In the genomic region with DNA sequence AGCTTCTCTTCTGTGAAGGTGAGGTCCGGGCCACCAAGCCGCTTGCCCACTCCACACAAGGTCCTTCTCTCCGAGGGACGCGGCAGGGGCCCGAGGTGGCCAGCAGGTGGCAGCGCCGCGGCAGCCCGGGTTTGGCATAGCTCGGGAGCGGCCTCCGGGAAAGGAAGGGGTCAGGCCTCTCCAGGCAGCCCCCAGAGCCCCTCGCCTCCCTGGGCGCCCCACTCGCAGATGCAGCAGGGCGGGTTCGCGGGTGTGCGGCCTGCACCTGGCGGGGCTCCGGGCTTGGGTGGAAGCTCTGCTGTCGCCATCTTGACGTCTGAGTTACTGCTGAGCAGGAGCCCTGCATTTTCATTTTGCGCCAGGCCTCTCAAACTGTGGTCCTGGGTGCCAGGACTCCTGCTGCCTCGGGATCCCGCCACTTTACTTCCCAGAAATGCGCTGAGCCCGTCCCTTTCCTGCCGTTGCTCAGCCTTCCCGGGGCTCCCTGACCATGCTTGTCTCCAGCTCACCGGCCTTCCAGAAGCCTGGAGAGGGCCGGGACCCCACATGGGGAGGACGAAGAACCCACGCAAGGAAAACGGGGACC, we compare ENCODE assay signal across 8 cellular contexts. TPM values are rescaled to one million over a fixed set of nuclear protein-coding genes. Genes with fewer than 3 reads are reported as not detected.
DNase-seq lines count a peak whose midpoint lies in the region; ATAC-seq and TF ChIP-seq lines count a peak whose summit lies in the region.

No MANE protein-coding gene starts in this region.

- H3K36me3 Mint-ChIP-seq in naive B cell: no peaks in the 10 kb centered on the region
- peaks cover 6% of the 10 kb centered on the region for H3K36me3 Mint-ChIP-seq in stimulated activated effector memory CD8-positive, alpha-beta T cell treated with anti-CD3 and anti-CD28 coated beads, Interleukin-12 subunit alpha, Interleukin-12 subunit beta, amount 100 ng/mL, for 72 hours

- ATAC-seq in HG02763 (IDR thresholded peaks at IDR 0.05; ENCODE audit: unreplicated experiment) (peak; percentile 62), naive B cell (ENCODE audit: low read depth in 2 of 2) (peak; percentile 76 to 79)
- ATAC-seq in stimulated activated effector memory CD8-positive, alpha-beta T cell treated with anti-CD3 and anti-CD28 coated beads, Interleukin-12 subunit alpha, Interleukin-12 subunit beta, amount 100 ng/mL, for 72 hours: peak; percentile 90

- H3K36me3 ChIP-seq in NT2/D1 (ENCODE audit: insufficient read depth, insufficient read length, low read length) (no peaks in the 10 kb centered on the region), esophagus (ENCODE audit: control insufficient read depth in 2 of 2, insufficient read depth in 2 of 2, low read length in 1 of 2) (no peaks in the 10 kb centered on the region)

- H3K9me3 Mint-ChIP-seq in naive B cell: no peaks in the 10 kb centered on the region
- H3K9me3 Mint-ChIP-seq in stimulated activated effector memory CD8-positive, alpha-beta T cell treated with anti-CD3 and anti-CD28 coated beads, Interleukin-12 subunit alpha, Interleukin-12 subunit beta, amount 100 ng/mL, for 72 hours: no peaks in the 10 kb centered on the region

- H3K4me3 Mint-ChIP-seq in naive B cell: peak overlapping the region; percentile 79 to 92 (median 85)
- H3K4me3 Mint-ChIP-seq in stimulated activated effector memory CD8-positive, alpha-beta T cell treated with anti-CD3 and anti-CD28 coated beads, Interleukin-12 subunit alpha, Interleukin-12 subunit beta, amount 100 ng/mL, for 72 hours: peak overlapping the region; percentile 74

- DNase-seq in GM12864 (ENCODE audit: low read depth): no peak
- DNase-seq in NT2/D1 (ENCODE audit: low read depth, low spot score): no peak
- peak; percentile 74 for DNase-seq in activated T-cell treated with anti-CD3 and anti-CD28 coated beads for 48 hours (ENCODE audit: low read depth)
- DNase-seq in naive B cell: peak; percentile 66
- peak; percentile 72 to 84 for DNase-seq in stimulated activated effector memory CD8-positive, alpha-beta T cell treated with anti-CD3 and anti-CD28 coated beads, Interleukin-12 subunit alpha, Interleukin-12 subunit beta, amount 100 ng/mL, for 72 hours (ENCODE audit: low spot score in 2 of 2)
- DNase-seq in NCI-H187 treated with DMSO at 0.1 percent for 48 hours (lab: John Stamatoyannopoulos, UW): no peak

- peak overlapping the region; percentile 60 to 97 (median 84) for H3K27ac Mint-ChIP-seq in naive B cell
- H3K27ac Mint-ChIP-seq in stimulated activated effector memory CD8-positive, alpha-beta T cell treated with anti-CD3 and anti-CD28 coated beads, Interleukin-12 subunit alpha, Interleukin-12 subunit beta, amount 100 ng/mL, for 72 hours: peak overlapping the region; percentile 93

- H3K4me3 ChIP-seq in GM12864 (ENCODE audit: low read depth, low read length) (peak overlapping the region; percentile 55), NT2/D1 (ENCODE audit: insufficient read length, low read depth) (no peak overlapping the region), esophagus (ENCODE audit: low read depth in 1 of 2, low read length in 2 of 2) (peak overlapping the region; percentile 54 to 67)

- peak overlapping the region; percentile 51 for H3K9ac ChIP-seq in NT2/D1 (ENCODE audit: insufficient read length, low read depth)

- H3K4me1 ChIP-seq in NT2/D1 (ENCODE audit: insufficient read depth, insufficient read length): peaks cover 7% of the 10 kb centered on the region
- peaks cover 0 to 3% of the 10 kb centered on the region in 2 donors for H3K4me1 ChIP-seq in esophagus (ENCODE audit: control insufficient read depth in 2 of 2, insufficient read depth in 2 of 2, low read length in 1 of 2)

- TF ChIP-seq CTCF in GM12864 (IDR thresholded peaks at IDR 0.05; ENCODE audit: low read depth, low read length, missing control alignments): peak; percentile 85

- no peaks in the 10 kb centered on the region for H3K9me3 ChIP-seq in NT2/D1 (ENCODE audit: insufficient read depth, low read length)
- H3K9me3 ChIP-seq in esophagus (ENCODE audit: control insufficient read depth in 2 of 2, insufficient read depth in 1 of 2, low read depth in 1 of 2, low read length in 1 of 2): no peaks in the 10 kb centered on the region

- no peaks in the 10 kb centered on the region for H3K27me3 Mint-ChIP-seq in naive B cell

- peak overlapping the region; percentile 73 to 81 for H3K27ac ChIP-seq in esophagus (ENCODE audit: low read depth in 2 of 2, low read length in 1 of 2)

- peaks cover 4 to 16% (median 9%) of the 10 kb centered on the region in 3 donors for H3K4me1 Mint-ChIP-seq in naive B cell
- peaks cover 15% of the 10 kb centered on the region for H3K4me1 Mint-ChIP-seq in stimulated activated effector memory CD8-positive, alpha-beta T cell treated with anti-CD3 and anti-CD28 coated beads, Interleukin-12 subunit alpha, Interleukin-12 subunit beta, amount 100 ng/mL, for 72 hours

- WGBS in esophagus, 2 donors: 15 to 18% methylated on average over 35 to 36 of the region's 36 CpGs

- H3K27me3 ChIP-seq in NT2/D1 (ENCODE audit: insufficient read depth, insufficient read length) (no peaks in the 10 kb centered on the region), esophagus (ENCODE audit: control insufficient read depth in 1 of 2, insufficient read depth in 2 of 2, low read length in 2 of 2) (no peaks in the 10 kb centered on the region)

RNA-seq across cellular contexts. Expression of a gene that starts 18.6 kb away (rescaled TPM):
- polyA plus RNA-seq in esophagus (100 to 1,000 TPM in 1 of 2 donors, 10 to 100 TPM in 1; 84.4 to 282 TPM), naive B cell (ENCODE audit: low read depth in 6 of 6) (100 to 1,000 TPM; 176 to 589 (median 428) TPM)

RNA-seq across cellular contexts. Expression of a gene that starts 47.3 kb away (rescaled TPM):
- polyA plus RNA-seq in esophagus (under 1 TPM; 0.33 to 0.47 TPM), naive B cell (ENCODE audit: low read depth in 6 of 6) (under 1 TPM in 1 of 6 donors, not detected in 5; 0.19 TPM)

Comparison
In these comparisons a context has a peak if more than half of its experiments do, and no peak if none do; other contexts are left out.
1. DNase-seq: peak in activated T-cell treated with anti-CD3 and anti-CD28 coated beads for 48 hours (single experiment), naive B cell (single experiment) and stimulated activated effector memory CD8-positive, alpha-beta T cell treated with anti-CD3 and anti-CD28 coated beads, Interleukin-12 subunit alpha, Interleukin-12 subunit beta, amount 100 ng/mL, for 72 hours (2 of 2); none in GM12864 (single experiment), NT2/D1 (single experiment) and NCI-H187 treated with DMSO at 0.1 percent for 48 hours (single experiment).
2. Peak in every context shown above with its lines, with median percentiles within 50 percentile points of each other: ATAC-seq.